Comparison of ENCODE assay signal across 8 cellular contexts in genomic region chr16:68367034-68367433, GRCh38. TPM values are rescaled to one million over a fixed set of nuclear protein-coding genes. Genes with fewer than 3 reads are reported as not detected.
A peak's percentile ranks its signal among the peaks of the same experiment; 100 is the strongest.
DNase-seq lines count a peak whose midpoint lies in the region; ATAC-seq and TF ChIP-seq lines count a peak whose summit lies in the region.
"Had no signal": no experiment of that assay in that cellular context is flagged by ENCODE, and none has a peak within 500 bp of the region (broad histone marks: within the 10 kb centered on the region; RNA-seq: fewer than 3 reads in every experiment).

No MANE protein-coding gene starts in this region.

- no peak overlapping the region for H4K8ac ChIP-seq in IMR-90 (ENCODE audit: low read depth in 2 of 2, low read length in 2 of 2)

- ATAC-seq in IMR-90 (ENCODE audit: low read depth) (peak; percentile 36; the same call in 1 of the 2 replicates), GM18870 (IDR thresholded peaks at IDR 0.05; ENCODE audit: unreplicated experiment) (no peak), HG03565 (IDR thresholded peaks at IDR 0.05; ENCODE audit: unreplicated experiment) (no peak)

- H4K20me1 ChIP-seq in IMR-90 (ENCODE audit: insufficient read depth, low read length) = no peaks in the 10 kb centered on the region
- H4K20me1 ChIP-seq in fibroblast of lung (ENCODE audit: control insufficient read depth, extremely low read depth, insufficient read depth, low read length) = no peaks in the 10 kb centered on the region

- H2AFZ ChIP-seq in IMR-90 (replicated peaks; ENCODE audit: low read length, poor library complexity) (no peak overlapping the region), fibroblast of lung (ENCODE audit: low read length) (no peak overlapping the region)

- intact Hi-C loops in IMR-90 (cut with micrococcal nuclease) = loop anchor here (1.0 kb wide), 1 partner anchor 143 kb away; no protein-coding TSS in a partner anchor

- no peaks in the 10 kb centered on the region for H3K4me1 ChIP-seq in IMR-90 (ENCODE audit: control insufficient read depth, insufficient read depth, low read length)
- H3K4me1 ChIP-seq in fibroblast of lung (ENCODE audit: control insufficient read depth, extremely low read depth, insufficient read depth, low read length) = no peaks in the 10 kb centered on the region

- no TSS peak for BruUV-seq in IMR-90 (replicated peaks; lab: Mats Ljungman, UMichigan)

- H3K23ac ChIP-seq in IMR-90 (ENCODE audit: low read depth, low read length) = no peak overlapping the region

- H3K9ac ChIP-seq in IMR-90 (ENCODE audit: low read depth, low read length) = no peak overlapping the region
- H3K9ac ChIP-seq in fibroblast of lung (ENCODE audit: insufficient read depth, low read length) = no peak overlapping the region

- H3K27ac ChIP-seq in IMR-90 (ENCODE audit: insufficient read depth, low read length) (no peak overlapping the region), fibroblast of lung (ENCODE audit: insufficient read depth, low read length) (no peak overlapping the region)
- H3K27ac ChIP-seq: ovary had no signal

- H3K27me3 ChIP-seq in IMR-90 (ENCODE audit: control insufficient read depth, insufficient read depth, low read length) = peaks cover 15% of the 10 kb centered on the region
- peaks cover 2% of the 10 kb centered on the region for H3K27me3 ChIP-seq in fibroblast of lung (ENCODE audit: control insufficient read depth, insufficient read depth, low read length)
- H3K27me3 ChIP-seq: ovary had no signal

- no peak overlapping the region for H3K4me2 ChIP-seq in IMR-90 (ENCODE audit: low read depth, low read length)
- no peak overlapping the region for H3K4me2 ChIP-seq in fibroblast of lung (ENCODE audit: extremely low read depth, insufficient read depth, low read length)

- no peaks in the 10 kb centered on the region for H3K79me1 ChIP-seq in IMR-90 (ENCODE audit: low read depth in 1 of 2, low read length in 2 of 2)

- H2BK120ac ChIP-seq in IMR-90 (ENCODE audit: low read depth, low read length) = no peak overlapping the region

- no peaks in the 10 kb centered on the region for H3K9me1 ChIP-seq in IMR-90 (ENCODE audit: insufficient read depth, low read length)

- POLR2A ChIA-PET in IMR-90 (lab: Charles Lee; ENCODE audit: unreplicated experiment) = no interaction called here

- DNase-seq in Daoy (ENCODE audit: low read depth) (peak; percentile 32), IMR-90 (peak; percentile 9), UCSD-AML1 (lab: John Stamatoyannopoulos, UW; ENCODE audit: unreplicated experiment) (peak; percentile 43), fibroblast of lung (ENCODE audit: low read depth in 2 of 2) (peak in 1 of 2 donors; percentile 32)
- DNase-seq in stimulated activated CD4-positive, alpha-beta T cell treated with anti-CD3 and anti-CD28 coated beads, Interleukin-12 subunit alpha, Interleukin-12 subunit beta, amount 100 ng/mL, for 48 hours (ENCODE audit: low read depth in 2 of 3, low spot score in 1 of 3) = peak in 2 of 3 donors; percentile 31 to 50

- no peak overlapping the region for H3K18ac ChIP-seq in IMR-90 (ENCODE audit: low read depth, low read length)

- H3K4ac ChIP-seq in IMR-90 (ENCODE audit: low read depth, low read length) = no peak overlapping the region

- H2AK9ac ChIP-seq in IMR-90 (replicated peaks; ENCODE audit: low read depth, low read length, poor library complexity) = no peak overlapping the region

- TF ChIP-seq RAD21 in IMR-90 (IDR thresholded peaks at IDR 0.05; ENCODE audit: low read length) = peak; percentile 33

- H2BK15ac ChIP-seq in IMR-90 (ENCODE audit: low read depth, low read length) = no peak overlapping the region

- no peaks in the 10 kb centered on the region for H3K9me3 ChIP-seq in IMR-90 (ENCODE audit: control insufficient read depth, insufficient read depth, low read length)
- H3K9me3 ChIP-seq in fibroblast of lung (ENCODE audit: control insufficient read depth, insufficient read depth, low read depth, low read length) = no peaks in the 10 kb centered on the region
- H3K9me3 ChIP-seq: ovary had no signal

- 39% methylated on average over 5 of the region's 13 CpGs; no CpG with 5 or more reads in 1 of the 2 experiments for WGBS in IMR-90 (ENCODE audit: extremely low coverage in 2 of 2, insufficient read length in 1 of 2), 2 experiments

- in situ Hi-C loops in IMR-90 (cut with MboI; ENCODE audit: low sequenced_read_pairs) = no loop called here

- H3K36me3 ChIP-seq in IMR-90 (ENCODE audit: control insufficient read depth, insufficient read depth, low read length) = no peaks in the 10 kb centered on the region
- H3K36me3 ChIP-seq in fibroblast of lung (ENCODE audit: control insufficient read depth, insufficient read depth, low read length) = no peaks in the 10 kb centered on the region
- H3K36me3 ChIP-seq: ovary had no signal

- no peak overlapping the region for H3K14ac ChIP-seq in IMR-90 (replicated peaks; ENCODE audit: low read depth, low read length)

- dilution Hi-C loops in IMR-90 (cut with HindIII; ENCODE audit: low sequenced_read_pairs, unreplicated experiment) = no loop called here

- no peak overlapping the region for H3K4me3 ChIP-seq in IMR-90 (ENCODE audit: insufficient read depth, low read depth, low read length)
- no peak overlapping the region for H3K4me3 ChIP-seq in fibroblast of lung (replicated peaks in 1 of 4; ENCODE audit: control extremely low read depth in 1 of 4, insufficient read depth in 1 of 4, low read depth in 3 of 4, low read length in 4 of 4)
- H3K4me3 ChIP-seq: ovary had no signal

- no peak overlapping the region for H2BK5ac ChIP-seq in IMR-90 (ENCODE audit: low read depth, low read length, poor library complexity, severe bottlenecking)

- TF ChIP-seq POLR2A in IMR-90 (IDR thresholded peaks at IDR 0.05; ENCODE audit: low read depth, low read length) = no peak

- H4K91ac ChIP-seq in IMR-90 (ENCODE audit: insufficient read depth, low read depth, low read length) = no peak overlapping the region

- CTCF ChIA-PET in IMR-90 (lab: Yijun Ruan, JAX) = no interaction called here

- no peak overlapping the region for H3K56ac ChIP-seq in IMR-90 (ENCODE audit: extremely low read depth, insufficient read depth, low read length)

- TF ChIP-seq CTCF in IMR-90 (conservative IDR thresholded peaks at IDR 0.05; ENCODE audit: low read depth, low read length) (peak; percentile 47), fibroblast of lung (conservative IDR thresholded peaks at IDR 0.05 in 1 of 2, IDR thresholded peaks at IDR 0.05 in 1 of 2; ENCODE audit: low read depth in 1 of 2, low read length in 2 of 2) (peak; percentile 20 to 35)

- H2AK5ac ChIP-seq in IMR-90 (ENCODE audit: low read depth, low read length) = no peak overlapping the region

- H4K5ac ChIP-seq in IMR-90 (ENCODE audit: low read depth, low read length) = no peak overlapping the region

- H2BK20ac ChIP-seq in IMR-90 (ENCODE audit: low read depth, low read length) = no peak overlapping the region

- H3K79me2 ChIP-seq in fibroblast of lung (ENCODE audit: control insufficient read depth, insufficient read depth, low read length) = no peaks in the 10 kb centered on the region

TF ChIP-seq in IMR-90, 13 proteins besides CTCF, POLR2A, EP300 and RAD21:
- TF ChIP-seq USF2 (IDR thresholded peaks at IDR 0.05; ENCODE audit: low read depth, low read length) (no peak), MAZ (IDR thresholded peaks at IDR 0.05; ENCODE audit: borderline replicate concordance, low read depth, low read length) (no peak), NFE2L2 (IDR thresholded peaks at IDR 0.05; ENCODE audit: low read depth, low read length) (no peak), SMC3 (IDR thresholded peaks at IDR 0.05; ENCODE audit: low read depth, low read length) (peak; percentile 26; the same call in 1 of the 2 replicates), BHLHE40 (IDR thresholded peaks at IDR 0.05; ENCODE audit: low read depth, low read length) (no peak), MXI1 (IDR thresholded peaks at IDR 0.05; ENCODE audit: borderline replicate concordance, low read depth, low read length) (no peak), CEBPB (IDR thresholded peaks at IDR 0.05; ENCODE audit: low read depth, low read length) (no peak), RFX5 (IDR thresholded peaks at IDR 0.05; ENCODE audit: low read depth, low read length) (no peak)

RNA-seq across cellular contexts. Expression of gene PRMT7, which starts 56.2 kb away (rescaled TPM):
- total RNA-seq in Daoy (2014; rRNA removed; shearing (Covaris generic)) = 37.9 and 74.9 TPM in 2 replicates
- total RNA-seq in IMR-90 (2012; rRNA removed) (65.5 and 68.6 TPM in 2 replicates), fibroblast of lung (39.3 and 44.4 TPM in 2 replicates)
- polyA plus RNA-seq in IMR-90 (2012; rRNA removed) (61.0 and 63.1 TPM in 2 replicates), fibroblast of lung (24.0 and 34.0 TPM in 2 replicates)
- 31.0 and 38.2 TPM in 2 replicates for polyA plus RNA-seq in IMR-90 (2012; cell fraction: cytosol; rRNA removed)
- polyA plus RNA-seq in IMR-90 (2012; cell fraction: nucleus; rRNA removed; ENCODE audit: low replicate concordance) = 269 and 469 TPM in 2 replicates
- polyA plus RNA-seq in fibroblast of lung (2012) = 18.4 and 27.6 TPM in 2 replicates
- polyA minus RNA-seq in fibroblast of lung (ENCODE audit: low replicate concordance) = 28.2 and 62.1 TPM in 2 replicates

RNA-seq across cellular contexts. Expression of gene SLC7A6OS, which starts 56.3 kb away (rescaled TPM):
- total RNA-seq in Daoy (2014; rRNA removed; shearing (Covaris generic)) = 6.6 and 6.7 TPM in 2 replicates
- total RNA-seq in IMR-90 (2012; rRNA removed) (8.4 and 10.3 TPM in 2 replicates), fibroblast of lung (16.4 and 19.5 TPM in 2 replicates)
- polyA plus RNA-seq in IMR-90 (2012; rRNA removed) (5.6 and 6.8 TPM in 2 replicates), fibroblast of lung (8.7 and 10.0 TPM in 2 replicates)
- 2.5 and 3.5 TPM in 2 replicates for polyA plus RNA-seq in IMR-90 (2012; cell fraction: cytosol; rRNA removed)
- 7.7 and 20.7 TPM in 2 replicates for polyA plus RNA-seq in IMR-90 (2012; cell fraction: nucleus; rRNA removed; ENCODE audit: low replicate concordance)
- polyA plus RNA-seq in fibroblast of lung (2012) = 8.5 and 9.1 TPM in 2 replicates
- 2.3 and 6.4 TPM in 2 replicates for polyA minus RNA-seq in fibroblast of lung (ENCODE audit: low replicate concordance)
